In genomic region chr1:87089070-87089736, GRCh38 we compare ENCODE assay signal across 17 cellular contexts.
"Had no signal": no experiment of that assay in that cellular context is flagged by ENCODE, and none has a peak within 500 bp of the region (broad histone marks: within the 10 kb centered on the region; RNA-seq: fewer than 3 reads in every experiment).

No MANE protein-coding gene starts in this region.

- H3K4me3 Mint-ChIP-seq: memory B cell; natural killer cell; T-helper 2 cell treated with Interferon-gamma antibody and Interleukin-4, amounts not matched to agents 5 μg/mL and 100 μg/mL, for 36 hours had no signal

- H3K9me3 Mint-ChIP-seq: memory B cell; natural killer cell; T-helper 2 cell treated with Interferon-gamma antibody and Interleukin-4, amounts not matched to agents 5 μg/mL and 100 μg/mL, for 36 hours had no signal

- H3K36me3 Mint-ChIP-seq: natural killer cell had no signal

- ATAC-seq: heart left ventricle, left lobe of liver, natural killer cell, psoas muscle had no signal

- DNase-seq: activated CD4-positive, alpha-beta T cell treated with anti-CD3 and anti-CD28 coated beads for 1 hour; activated CD4-positive, alpha-beta T cell treated with anti-CD3 and anti-CD28 coated beads, Interleukin-2, amount 50 U/mL, for 48 hours; foreskin melanocyte; heart left ventricle; natural killer cell; occipital lobe; psoas muscle; sigmoid colon; stimulated activated naive CD4-positive, alpha-beta T cell; upper lobe of left lung had no signal

- H3K27me3 Mint-ChIP-seq: memory B cell had no signal

- H3K36me3 ChIP-seq: ascending aorta, cardiac muscle cell, heart left ventricle, sigmoid colon, upper lobe of left lung had no signal

- H3K27ac Mint-ChIP-seq: memory B cell; natural killer cell; T-helper 2 cell treated with Interferon-gamma antibody and Interleukin-4, amounts not matched to agents 5 μg/mL and 100 μg/mL, for 36 hours had no signal

- H3K4me3 ChIP-seq: ascending aorta, cardiac muscle cell, heart left ventricle, psoas muscle, sigmoid colon, upper lobe of left lung had no signal

- H3K4me1 ChIP-seq: ascending aorta, psoas muscle, upper lobe of left lung had no signal

- FAIRE-seq: endothelial cell of umbilical vein, islet of Langerhans had no signal

- H3K27ac ChIP-seq: ascending aorta, cardiac muscle cell, heart left ventricle, psoas muscle, sigmoid colon, upper lobe of left lung had no signal

- H3K9me3 ChIP-seq: ascending aorta, heart left ventricle, psoas muscle, sigmoid colon, upper lobe of left lung had no signal

- H3K27me3 ChIP-seq: ascending aorta, cardiac muscle cell, heart left ventricle, sigmoid colon, upper lobe of left lung had no signal
